Comparison of ENCODE assay signal across 36 cellular contexts in the genomic region with DNA sequence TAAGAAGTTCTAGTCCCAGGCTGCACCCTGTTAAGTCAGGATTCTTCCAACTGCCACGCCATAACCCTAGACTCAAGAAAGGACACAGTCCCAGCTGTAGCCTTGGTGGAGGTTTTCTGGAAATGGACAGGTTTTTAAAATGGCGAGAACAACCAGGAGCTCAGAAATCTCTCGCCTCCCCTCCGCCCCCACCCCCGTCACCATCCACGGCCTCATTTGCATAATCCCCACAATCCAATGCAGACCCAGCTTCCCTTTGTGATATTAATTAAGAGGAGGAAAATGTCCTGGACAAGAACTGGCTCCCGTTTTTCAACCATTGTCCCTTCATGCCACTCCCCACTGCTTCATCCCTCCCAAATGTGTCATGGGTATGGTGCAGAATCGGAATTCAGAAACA. TPM values are rescaled to one million over a fixed set of nuclear protein-coding genes. Genes with fewer than 3 reads are reported as not detected.
"Had no signal": no experiment of that assay in that cellular context is flagged by ENCODE, and none has a peak within 500 bp of the region (broad histone marks: within the 10 kb centered on the region; RNA-seq: fewer than 3 reads in every experiment).

No MANE protein-coding gene starts in this region.

- H3K27ac ChIP-seq: ascending aorta, breast epithelium, cardiac muscle cell, colonic mucosa, epithelial cell of prostate, esophagus squamous epithelium, gastroesophageal sphincter, heart right ventricle had no signal

- H3K4me3 ChIP-seq: ascending aorta, breast epithelium, cardiac muscle cell, colonic mucosa, esophagus squamous epithelium, gastroesophageal sphincter, heart right ventricle had no signal

- H3K27ac Mint-ChIP-seq: activated CD4-positive, alpha-beta memory T cell treated with anti-CD3 and anti-CD28 coated beads for 36 hours; activated CD4-positive, alpha-beta T cell treated with anti-CD3 and anti-CD28 coated beads for 36 hours; activated CD4-positive, alpha-beta T cell treated with anti-CD3 and anti-CD28 coated beads, Interleukin-2, amount 10 ng/mL, durations not matched to agents 24 days and 14 days; activated CD8-positive, alpha-beta memory T cell treated with anti-CD3 and anti-CD28 coated beads, Interleukin-2, amount 10 ng/mL, durations not matched to agents 7 days and 5 days; activated CD8-positive, alpha-beta T cell treated with anti-CD3 and anti-CD28 coated beads, Interleukin-2, amount 10 ng/mL, durations not matched to agents 7 days and 5 days; activated naive CD4-positive, alpha-beta T cell treated with anti-CD3 and anti-CD28 coated beads, Interleukin-2, amount 10 ng/mL, durations not matched to agents 7 days and 5 days; activated naive CD4-positive, alpha-beta T cell treated with anti-CD3 and anti-CD28 coated beads, Interleukin-2, amount 50 U/mL, for 72 hours; activated naive CD8-positive, alpha-beta T cell treated with anti-CD3 and anti-CD28 coated beads, Interleukin-2, amount 10 ng/mL, durations not matched to agents 7 days and 5 days; activated T-cell treated with anti-CD3 and anti-CD28 coated beads, Interleukin-2, amount 50 U/mL, for 24 hours; activated T-cell treated with anti-CD3 and anti-CD28 coated beads, Interleukin-2, amount 50 U/mL, for 72 hours had no signal

- H3K27me3 Mint-ChIP-seq: activated naive CD8-positive, alpha-beta T cell treated with anti-CD3 and anti-CD28 coated beads, Interleukin-2, amount 10 ng/mL, durations not matched to agents 7 days and 5 days had no signal

- H3K4me3 Mint-ChIP-seq: activated CD4-positive, alpha-beta memory T cell treated with anti-CD3 and anti-CD28 coated beads for 36 hours; activated CD4-positive, alpha-beta T cell treated with anti-CD3 and anti-CD28 coated beads for 36 hours; activated CD4-positive, alpha-beta T cell treated with anti-CD3 and anti-CD28 coated beads, Interleukin-2, amount 10 ng/mL, durations not matched to agents 24 days and 14 days; activated CD8-positive, alpha-beta memory T cell treated with anti-CD3 and anti-CD28 coated beads, Interleukin-2, amount 10 ng/mL, durations not matched to agents 7 days and 5 days; activated CD8-positive, alpha-beta T cell treated with anti-CD3 and anti-CD28 coated beads, Interleukin-2, amount 10 ng/mL, durations not matched to agents 7 days and 5 days; activated naive CD4-positive, alpha-beta T cell treated with anti-CD3 and anti-CD28 coated beads, Interleukin-2, amount 10 ng/mL, durations not matched to agents 7 days and 5 days; activated naive CD8-positive, alpha-beta T cell treated with anti-CD3 and anti-CD28 coated beads, Interleukin-2, amount 10 ng/mL, durations not matched to agents 7 days and 5 days; activated T-cell treated with anti-CD3 and anti-CD28 coated beads, Interleukin-2, amount 50 U/mL, for 24 hours; activated T-cell treated with anti-CD3 and anti-CD28 coated beads, Interleukin-2, amount 50 U/mL, for 72 hours; brain had no signal

- H3K27me3 ChIP-seq: ascending aorta, breast epithelium, cardiac muscle cell, colonic mucosa had no signal

- H3K4me1 ChIP-seq: ascending aorta, breast epithelium, esophagus squamous epithelium, gastroesophageal sphincter had no signal

- H3K9me3 Mint-ChIP-seq: activated CD4-positive, alpha-beta memory T cell treated with anti-CD3 and anti-CD28 coated beads for 36 hours; activated CD4-positive, alpha-beta T cell treated with anti-CD3 and anti-CD28 coated beads, Interleukin-2, amount 10 ng/mL, durations not matched to agents 24 days and 14 days; activated naive CD4-positive, alpha-beta T cell treated with anti-CD3 and anti-CD28 coated beads, Interleukin-2, amount 10 ng/mL, durations not matched to agents 7 days and 5 days; activated naive CD4-positive, alpha-beta T cell treated with anti-CD3 and anti-CD28 coated beads, Interleukin-2, amount 50 U/mL, for 72 hours; activated naive CD8-positive, alpha-beta T cell treated with anti-CD3 and anti-CD28 coated beads, Interleukin-2, amount 10 ng/mL, durations not matched to agents 7 days and 5 days; activated T-cell treated with anti-CD3 and anti-CD28 coated beads, Interleukin-2, amount 50 U/mL, for 24 hours; activated T-cell treated with anti-CD3 and anti-CD28 coated beads, Interleukin-2, amount 50 U/mL, for 72 hours; brain had no signal

- DNase-seq: activated CD4-positive, alpha-beta memory T cell treated with anti-CD3 and anti-CD28 coated beads for 36 hours; activated CD4-positive, alpha-beta T cell treated with anti-CD3 and anti-CD28 coated beads for 36 hours; activated CD4-positive, alpha-beta T cell treated with anti-CD3 and anti-CD28 coated beads, Interleukin-2, amount 10 ng/mL, durations not matched to agents 24 days and 14 days; activated CD4-positive, CD25-positive, alpha-beta regulatory T cell; activated CD4-positive, CD25-positive, alpha-beta regulatory T cell treated with anti-CD3 and anti-CD28 coated beads, Interleukin-2, amount 50 U/mL, for 72 hours; activated CD8-positive, alpha-beta memory T cell treated with anti-CD3 and anti-CD28 coated beads, Interleukin-2, amount 10 ng/mL, durations not matched to agents 7 days and 5 days; activated CD8-positive, alpha-beta memory T cell treated with anti-CD3 and anti-CD28 coated beads, Interleukin-2, amount 50 U/mL, for 4 hours; activated CD8-positive, alpha-beta T cell treated with anti-CD3 and anti-CD28 coated beads, Interleukin-2, amount 10 ng/mL, durations not matched to agents 7 days and 5 days; activated gamma-delta T cell; activated naive CD4-positive, alpha-beta T cell; activated naive CD4-positive, alpha-beta T cell treated with anti-CD3 and anti-CD28 coated beads, Interleukin-2, amount 10 ng/mL, durations not matched to agents 7 days and 5 days; activated naive CD8-positive, alpha-beta T cell treated with anti-CD3 and anti-CD28 coated beads, Interleukin-2, amount 10 ng/mL, durations not matched to agents 7 days and 5 days; activated T-cell treated with anti-CD3 and anti-CD28 coated beads for 4 hours; activated T-cell treated with anti-CD3 and anti-CD28 coated beads, Interleukin-2, amount 50 U/mL, for 24 hours; activated T-cell treated with anti-CD3 and anti-CD28 coated beads, Interleukin-2, amount 50 U/mL, for 72 hours; central memory CD4-positive, alpha-beta T cell; cerebellar nuclear complex; colonic mucosa; effector CD8-positive, alpha-beta T cell; esophagus squamous epithelium; foreskin melanocyte; heart right ventricle; T-helper 2 cell had no signal

- H3K36me3 ChIP-seq: ascending aorta, breast epithelium, cardiac muscle cell, colonic mucosa, esophagus squamous epithelium, gastroesophageal sphincter, heart right ventricle had no signal

- H3K9me3 ChIP-seq: ascending aorta, breast epithelium, colonic mucosa, esophagus squamous epithelium, gastroesophageal sphincter, heart right ventricle had no signal

- H3K36me3 Mint-ChIP-seq: activated CD4-positive, alpha-beta memory T cell treated with anti-CD3 and anti-CD28 coated beads for 36 hours; activated CD8-positive, alpha-beta memory T cell treated with anti-CD3 and anti-CD28 coated beads, Interleukin-2, amount 10 ng/mL, durations not matched to agents 7 days and 5 days; activated naive CD4-positive, alpha-beta T cell treated with anti-CD3 and anti-CD28 coated beads, Interleukin-2, amount 10 ng/mL, durations not matched to agents 7 days and 5 days; activated naive CD4-positive, alpha-beta T cell treated with anti-CD3 and anti-CD28 coated beads, Interleukin-2, amount 50 U/mL, for 72 hours; activated naive CD8-positive, alpha-beta T cell treated with anti-CD3 and anti-CD28 coated beads, Interleukin-2, amount 10 ng/mL, durations not matched to agents 7 days and 5 days; brain had no signal

- H3K4me1 Mint-ChIP-seq: activated CD4-positive, alpha-beta T cell treated with anti-CD3 and anti-CD28 coated beads for 36 hours; activated CD4-positive, alpha-beta T cell treated with anti-CD3 and anti-CD28 coated beads, Interleukin-2, amount 10 ng/mL, durations not matched to agents 24 days and 14 days; activated CD8-positive, alpha-beta memory T cell treated with anti-CD3 and anti-CD28 coated beads, Interleukin-2, amount 10 ng/mL, durations not matched to agents 7 days and 5 days; activated naive CD4-positive, alpha-beta T cell treated with anti-CD3 and anti-CD28 coated beads, Interleukin-2, amount 10 ng/mL, durations not matched to agents 7 days and 5 days; activated naive CD8-positive, alpha-beta T cell treated with anti-CD3 and anti-CD28 coated beads, Interleukin-2, amount 10 ng/mL, durations not matched to agents 7 days and 5 days had no signal

RNA-seq across cellular contexts. Expression of a gene that starts 11.0 kb away (rescaled TPM):
- total RNA-seq: activated CD4-positive, alpha-beta T cell treated with anti-CD3 and anti-CD28 coated beads for 36 hours; activated CD4-positive, alpha-beta T cell treated with anti-CD3 and anti-CD28 coated beads, Interleukin-2, amount 10 ng/mL, durations not matched to agents 24 days and 14 days; activated CD8-positive, alpha-beta T cell treated with anti-CD3 and anti-CD28 coated beads, Interleukin-2, amount 10 ng/mL, durations not matched to agents 7 days and 5 days; activated naive CD4-positive, alpha-beta T cell treated with anti-CD3 and anti-CD28 coated beads, Interleukin-2, amount 50 U/mL, for 72 hours had no signal

RNA-seq across cellular contexts. Expression of a gene that starts 46.6 kb away (rescaled TPM):
- total RNA-seq: activated CD4-positive, alpha-beta memory T cell treated with anti-CD3 and anti-CD28 coated beads for 36 hours; activated CD4-positive, alpha-beta T cell treated with anti-CD3 and anti-CD28 coated beads for 36 hours; activated CD4-positive, alpha-beta T cell treated with anti-CD3 and anti-CD28 coated beads, Interleukin-2, amount 10 ng/mL, durations not matched to agents 24 days and 14 days; activated CD8-positive, alpha-beta memory T cell treated with anti-CD3 and anti-CD28 coated beads for 36 hours; activated CD8-positive, alpha-beta memory T cell treated with anti-CD3 and anti-CD28 coated beads, Interleukin-2, amount 10 ng/mL, durations not matched to agents 7 days and 5 days; activated CD8-positive, alpha-beta T cell treated with anti-CD3 and anti-CD28 coated beads, Interleukin-2, amount 10 ng/mL, durations not matched to agents 7 days and 5 days; activated naive CD4-positive, alpha-beta T cell treated with anti-CD3 and anti-CD28 coated beads, Interleukin-2, amount 50 U/mL, for 72 hours; activated T-cell treated with anti-CD3 and anti-CD28 coated beads, Interleukin-2, amount 50 U/mL, for 72 hours; cardiac muscle cell; dermis microvascular lymphatic vessel endothelial cell; endothelial cell of umbilical vein; fibroblast of lung; fibroblast of villous mesenchyme; glomerular endothelial cell had no signal
- polyA plus RNA-seq: cardiac muscle cell, endothelial cell of umbilical vein, fibroblast of lung had no signal

RNA-seq across cellular contexts. Expression of a gene that starts 56.2 kb away (rescaled TPM):
- total RNA-seq: activated CD4-positive, alpha-beta memory T cell treated with anti-CD3 and anti-CD28 coated beads for 36 hours; activated CD4-positive, alpha-beta T cell treated with anti-CD3 and anti-CD28 coated beads for 36 hours; activated CD4-positive, alpha-beta T cell treated with anti-CD3 and anti-CD28 coated beads, Interleukin-2, amount 10 ng/mL, durations not matched to agents 24 days and 14 days; activated CD8-positive, alpha-beta memory T cell treated with anti-CD3 and anti-CD28 coated beads for 36 hours; activated CD8-positive, alpha-beta memory T cell treated with anti-CD3 and anti-CD28 coated beads, Interleukin-2, amount 10 ng/mL, durations not matched to agents 7 days and 5 days; activated CD8-positive, alpha-beta T cell treated with anti-CD3 and anti-CD28 coated beads, Interleukin-2, amount 10 ng/mL, durations not matched to agents 7 days and 5 days; activated naive CD4-positive, alpha-beta T cell treated with anti-CD3 and anti-CD28 coated beads, Interleukin-2, amount 50 U/mL, for 72 hours; activated T-cell treated with anti-CD3 and anti-CD28 coated beads, Interleukin-2, amount 50 U/mL, for 72 hours; cardiac muscle cell; dermis microvascular lymphatic vessel endothelial cell; endothelial cell of umbilical vein; fibroblast of lung; fibroblast of villous mesenchyme; glomerular endothelial cell had no signal
- polyA plus RNA-seq: cardiac muscle cell, endothelial cell of umbilical vein, fibroblast of lung had no signal
